Comparison of ENCODE assay signal across 22 cellular contexts in the genomic region with DNA sequence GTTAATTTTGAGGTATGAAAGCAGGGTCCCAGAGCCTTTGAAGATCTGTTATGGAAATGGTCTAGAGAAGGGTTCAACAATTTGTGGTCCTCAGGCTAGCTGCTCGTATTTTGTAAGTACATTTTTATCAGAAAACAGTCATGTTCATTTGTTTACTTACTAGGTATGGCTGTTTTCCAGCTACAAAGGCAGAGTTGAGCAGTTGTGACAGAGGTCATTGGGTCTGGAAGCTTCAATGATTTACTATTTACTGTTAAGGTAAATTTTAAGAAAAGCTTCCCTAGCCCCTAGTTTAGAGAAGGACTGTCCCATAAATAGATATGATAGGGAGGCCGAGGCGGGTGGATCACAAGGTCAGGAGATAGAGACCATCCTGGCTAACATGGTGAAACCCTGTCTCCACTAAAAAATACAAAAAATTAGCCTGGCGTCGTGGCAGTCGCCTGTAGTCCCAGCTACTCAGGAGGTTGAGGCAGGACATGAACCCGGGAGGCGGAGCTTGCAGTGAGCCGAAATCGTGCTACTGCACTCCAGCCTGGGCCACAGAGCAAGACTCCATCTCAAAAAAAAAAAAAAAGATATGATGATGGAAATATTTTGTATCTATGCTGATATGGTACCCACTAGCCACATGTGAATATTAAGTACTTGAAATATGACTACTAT.
DNase-seq lines count a peak whose midpoint lies in the region; ATAC-seq, FAIRE-seq and TF ChIP-seq lines count a peak whose summit lies in the region.
"Had no signal": no experiment of that assay in that cellular context is flagged by ENCODE, and none has a peak within 500 bp of the region (broad histone marks: within the 10 kb centered on the region; RNA-seq: fewer than 3 reads in every experiment).

No MANE protein-coding gene starts in this region.

- no peaks in the 10 kb centered on the region for H3K79me2 ChIP-seq in hepatocyte

- BruUV-seq in Panc1 (replicated peaks; lab: Mats Ljungman, UMichigan), result no TSS peak

- H3K4me1 ChIP-seq in Panc1 (ENCODE audit: control insufficient read depth, insufficient read depth, low read length), result no peaks in the 10 kb centered on the region; the same call in 1 of the 2 replicates
- no peaks in the 10 kb centered on the region for H3K4me1 ChIP-seq in hepatocyte (ENCODE audit: insufficient read depth)
- H3K4me1 ChIP-seq in mesenchymal stem cell (ENCODE audit: control insufficient read depth, insufficient read depth, low read depth, low read length), result no peaks in the 10 kb centered on the region
- H3K4me1 ChIP-seq: Caco-2 had no signal

- no peak for FAIRE-seq in H54 (lab: Jason Lieb, UNC)

- H3K36me3 ChIP-seq in Panc1 (ENCODE audit: control insufficient read depth, insufficient read depth, low read length) (no peaks in the 10 kb centered on the region), hepatocyte (replicated peaks; ENCODE audit: insufficient read depth, low read depth) (no peaks in the 10 kb centered on the region), mesenchymal stem cell (ENCODE audit: control insufficient read depth in 1 of 2, insufficient read depth in 2 of 2, low read depth in 1 of 2, low read length in 2 of 2) (no peaks in the 10 kb centered on the region)

- no peaks in the 10 kb centered on the region for H3K9me2 ChIP-seq in hepatocyte (replicated peaks; ENCODE audit: insufficient read depth)
- H3K9me2 ChIP-seq: SK-N-SH had no signal

- H2BK15ac ChIP-seq in mesenchymal stem cell (ENCODE audit: low read depth, poor library complexity, severe bottlenecking), result no peak overlapping the region

- in situ Hi-C loops in Panc1 (cut with HindIII; ENCODE audit: low pct_unique_long_range_greater_than_20kb, low sequenced_read_pairs), result no loop called here

- no peak for TF ChIP-seq POLR2A in H54 (IDR thresholded peaks at IDR 0.05; ENCODE audit: low read depth, low read length)

- H2BK5ac ChIP-seq in mesenchymal stem cell (ENCODE audit: low read depth, low read length, poor library complexity, severe bottlenecking), result no peak overlapping the region

- no peak overlapping the region for H2AK5ac ChIP-seq in mesenchymal stem cell (ENCODE audit: low read length, severe bottlenecking)

- no peak overlapping the region for H3K23ac ChIP-seq in mesenchymal stem cell (ENCODE audit: low read length in 2 of 2)

- no peak overlapping the region for H3K4ac ChIP-seq in mesenchymal stem cell (ENCODE audit: low read depth in 1 of 2, low read length in 2 of 2)

- no peak overlapping the region for H3K4me3 ChIP-seq in Panc1 (ENCODE audit: low read depth in 2 of 2, low read length in 2 of 2)
- H3K4me3 ChIP-seq in hepatocyte, result no peak overlapping the region
- H3K4me3 ChIP-seq in mesenchymal stem cell (ENCODE audit: insufficient read depth in 1 of 2, low read depth in 1 of 2, low read length in 2 of 2), result no peak overlapping the region

- H3K4me2 ChIP-seq in hepatocyte (peak overlapping the region; percentile 12), mesenchymal stem cell (ENCODE audit: low read length, poor library complexity, severe bottlenecking) (no peak overlapping the region)
- H3K4me2 ChIP-seq: KMS-11, SK-N-SH had no signal

- H3K9ac ChIP-seq in mesenchymal stem cell (ENCODE audit: low read length), result no peak overlapping the region
- H3K9ac ChIP-seq: KMS-11, SK-N-SH had no signal

- no peak overlapping the region for H3K14ac ChIP-seq in mesenchymal stem cell (ENCODE audit: low read length in 2 of 2)

- H3K9me3 ChIP-seq in Panc1 (ENCODE audit: control insufficient read depth, insufficient read depth, low read depth, low read length) (peaks cover 8% of the 10 kb centered on the region; the same call in 1 of the 2 replicates), hepatocyte (ENCODE audit: low read depth) (no peaks in the 10 kb centered on the region), mesenchymal stem cell (ENCODE audit: control insufficient read depth, low read length) (no peaks in the 10 kb centered on the region)
- H3K9me3 ChIP-seq: Caco-2 had no signal

- H3K18ac ChIP-seq in mesenchymal stem cell (ENCODE audit: low read depth in 1 of 2, low read length in 2 of 2), result no peak overlapping the region

- no peak overlapping the region for H4K8ac ChIP-seq in mesenchymal stem cell (ENCODE audit: low read length)

- no peak for TF ChIP-seq CTCF in Panc1 (IDR thresholded peaks at IDR 0.05)
- TF ChIP-seq CTCF in hepatocyte (IDR thresholded peaks at IDR 0.05; ENCODE audit: poor library complexity), result no peak

- no peak overlapping the region for H2BK12ac ChIP-seq in mesenchymal stem cell (ENCODE audit: low read length in 2 of 2)

- H3K79me1 ChIP-seq in mesenchymal stem cell (replicated peaks; ENCODE audit: low read length, poor library complexity, severe bottlenecking), result no peaks in the 10 kb centered on the region

- DNase-seq in Panc1 (ENCODE audit: low read depth, low spot score) (no peak), hepatocyte (ENCODE audit: low spot score) (no peak), mesenchymal stem cell (peak; percentile 18), DMS 273 treated with DMSO at 0.1 percent for 48 hours (lab: John Stamatoyannopoulos, UW) (no peak), occipital lobe (lab: John Stamatoyannopoulos, UW) (no peak), H54 (ENCODE audit: insufficient read length, low spot score) (no peak)
- DNase-seq: Caco-2; CD8-positive, alpha-beta T cell; DND-41; H9; HFFc6; IMR-90; MM.1S; NCI-H1694; NCI-H2029 treated with DMSO at 0.1 percent for 48 hours; NCI-H446 treated with DMSO at 0.1 percent for 48 hours; NCI-H526; SK-N-SH; SW 1271 had no signal

- ATAC-seq in Panc1 (no peak), GM18867 (IDR thresholded peaks at IDR 0.05; ENCODE audit: unreplicated experiment) (no peak)
- ATAC-seq: CD8-positive, alpha-beta T cell had no signal

- CTCF ChIA-PET in Panc1 (lab: Charles Lee), result no interaction called here

- POLR2A ChIA-PET in Panc1 (lab: Charles Lee), result no interaction called here

- no peaks in the 10 kb centered on the region for H4K20me1 ChIP-seq in hepatocyte (ENCODE audit: insufficient read depth, poor library complexity, severe bottlenecking)

- no peak overlapping the region for H4K91ac ChIP-seq in mesenchymal stem cell (ENCODE audit: low read length)

- H2BK120ac ChIP-seq in mesenchymal stem cell (ENCODE audit: low read depth, low read length), result no peak overlapping the region

- intact Hi-C loops in Panc1 (cut with micrococcal nuclease; ENCODE audit: unreplicated experiment), result no loop called here

- H3K27ac ChIP-seq in Panc1 (ENCODE audit: low read length), result peak overlapping the region; percentile 13; the same call in 1 of the 2 replicates
- no peak overlapping the region for H3K27ac ChIP-seq in hepatocyte
- no peak overlapping the region for H3K27ac ChIP-seq in mesenchymal stem cell (ENCODE audit: low read length, poor library complexity, severe bottlenecking)
- H3K27ac ChIP-seq: C4-2B, KMS-11 had no signal

- H2AFZ ChIP-seq in hepatocyte (peak overlapping the region; percentile 1), mesenchymal stem cell (ENCODE audit: low read depth, low read length) (no peak overlapping the region)

- 85% methylated on average over 10 of the region's 10 CpGs for WGBS in hepatocyte (ENCODE audit: low lambda C conversion rate, missing lambda C conversion rate)
- WGBS in mesenchymal stem cell, result 94% methylated on average over 6 of the region's 10 CpGs

- H3K27me3 ChIP-seq in Panc1 (ENCODE audit: control insufficient read depth, insufficient read depth, low read length) (no peaks in the 10 kb centered on the region), hepatocyte (no peaks in the 10 kb centered on the region), mesenchymal stem cell (ENCODE audit: control insufficient read depth in 1 of 2, insufficient read depth in 1 of 2, low read length in 2 of 2) (no peaks in the 10 kb centered on the region)
